ENCODE assay signal across 8 cellular contexts in the genomic region with DNA sequence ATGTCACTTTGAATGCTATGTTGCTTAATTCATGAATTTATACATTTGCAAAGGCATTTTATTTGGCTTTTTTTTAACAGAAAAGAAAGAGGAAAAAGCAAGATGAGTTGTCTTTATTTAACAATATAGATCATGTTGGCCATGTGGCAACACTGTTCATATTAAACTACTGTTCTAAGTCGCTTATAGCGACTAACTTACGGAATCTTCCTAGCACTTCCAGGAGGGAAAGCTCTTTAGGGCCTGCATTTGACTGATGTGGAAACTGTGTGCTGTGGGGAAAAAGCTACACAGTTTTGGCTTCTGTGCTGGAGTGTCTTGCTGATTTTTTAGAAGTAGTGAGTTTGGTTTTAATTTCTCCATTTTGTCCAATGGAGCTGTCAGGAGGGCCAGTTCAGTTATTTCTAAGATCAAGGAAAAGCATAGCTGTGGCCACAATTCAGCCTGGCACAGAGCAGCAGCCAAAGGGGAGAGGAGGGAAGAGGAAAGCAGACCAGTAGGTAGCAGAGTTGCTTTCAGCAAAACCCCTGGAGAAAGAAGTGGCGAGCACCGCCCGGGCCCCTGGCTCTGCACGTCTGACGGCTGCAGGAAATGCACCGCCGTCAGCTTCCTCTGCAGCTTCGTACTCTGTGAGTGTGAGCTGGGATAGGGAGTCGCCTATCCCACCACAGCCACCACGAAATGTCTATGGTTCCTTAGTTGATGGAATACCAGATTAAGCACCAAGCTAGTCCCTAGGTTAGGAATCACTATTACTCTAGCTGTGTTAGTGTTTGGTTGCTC.
DNase-seq lines count a peak whose midpoint lies in the region; ATAC-seq and TF ChIP-seq lines count a peak whose summit lies in the region.

No MANE protein-coding gene starts in this region.

- TF ChIP-seq CTCF in hepatocyte (IDR thresholded peaks at IDR 0.05; ENCODE audit: poor library complexity) = no peak
- TF ChIP-seq CTCF in neural progenitor cell (IDR thresholded peaks at IDR 0.05) = no peak

- peaks cover 16% of the 10 kb centered on the region for H3K4me1 Mint-ChIP-seq in activated CD4-positive, alpha-beta T cell treated with anti-CD3 and anti-CD28 coated beads, Interleukin-2, amount 10 ng/mL, durations not matched to agents 24 days and 14 days
- peaks cover 2% of the 10 kb centered on the region for H3K4me1 Mint-ChIP-seq in neural progenitor cell

- H3K27ac ChIP-seq in hepatocyte = peak overlapping the region; percentile 35
- H3K27ac ChIP-seq in aorta (ENCODE audit: low read depth in 1 of 2, low read length in 2 of 2) = no peak overlapping the region
- H3K27ac ChIP-seq in neural progenitor cell = no peak overlapping the region

- DNase-seq in stimulated activated CD4-positive, alpha-beta T cell treated with anti-CD3 and anti-CD28 coated beads, Interleukin-2, amount 100 ng/mL, for 24 hours = peak; percentile 19 to 20
- no peak for DNase-seq in stimulated activated CD4-positive, alpha-beta T cell treated with anti-CD3 and anti-CD28 coated beads, Interleukin-2, amount 100 ng/mL, for 48 hours
- DNase-seq in activated CD4-positive, alpha-beta T cell treated with anti-CD3 and anti-CD28 coated beads, Interleukin-2, amount 10 ng/mL, durations not matched to agents 24 days and 14 days = peak; percentile 64
- DNase-seq in hepatocyte (ENCODE audit: low spot score) = no peak
- DNase-seq in aorta = peak in 1 of 2 donors; percentile 65
- DNase-seq in neural progenitor cell (ENCODE audit: low spot score) = no peak
- no peak for DNase-seq in posterior cingulate gyrus
- DNase-seq in DMS114 treated with DMSO at 0.1 percent for 48 hours (lab: John Stamatoyannopoulos, UW; ENCODE audit: unreplicated experiment) = no peak

- H3K36me3 ChIP-seq in hepatocyte (replicated peaks; ENCODE audit: insufficient read depth, low read depth) = no peaks in the 10 kb centered on the region
- H3K36me3 ChIP-seq in aorta (ENCODE audit: control insufficient read depth in 1 of 2, insufficient read depth in 2 of 2, low read length in 1 of 2) = peaks cover 0 to 3% of the 10 kb centered on the region in 2 donors
- H3K36me3 ChIP-seq in neural progenitor cell = no peaks in the 10 kb centered on the region

- H2AFZ ChIP-seq in hepatocyte (no peak overlapping the region), neural progenitor cell (replicated peaks) (no peak overlapping the region)

- H3K4me3 ChIP-seq in hepatocyte (no peak overlapping the region), aorta (ENCODE audit: low read length in 2 of 2) (no peak overlapping the region), neural progenitor cell (no peak overlapping the region)

- no peaks in the 10 kb centered on the region for H3F3A ChIP-seq in neural progenitor cell (ENCODE audit: low read depth)

- H3K27ac Mint-ChIP-seq in activated CD4-positive, alpha-beta T cell treated with anti-CD3 and anti-CD28 coated beads, Interleukin-2, amount 10 ng/mL, durations not matched to agents 24 days and 14 days = no peak overlapping the region
- no peak overlapping the region for H3K27ac Mint-ChIP-seq in neural progenitor cell

- no peaks in the 10 kb centered on the region for H3K9me3 Mint-ChIP-seq in activated CD4-positive, alpha-beta T cell treated with anti-CD3 and anti-CD28 coated beads, Interleukin-2, amount 10 ng/mL, durations not matched to agents 24 days and 14 days
- H3K9me3 Mint-ChIP-seq in neural progenitor cell = no peaks in the 10 kb centered on the region

- no peaks in the 10 kb centered on the region for H4K20me1 ChIP-seq in hepatocyte (ENCODE audit: insufficient read depth, poor library complexity, severe bottlenecking)
- H4K20me1 ChIP-seq in neural progenitor cell (ENCODE audit: low read depth) = no peaks in the 10 kb centered on the region

- H3K27me3 Mint-ChIP-seq in activated CD4-positive, alpha-beta T cell treated with anti-CD3 and anti-CD28 coated beads, Interleukin-2, amount 10 ng/mL, durations not matched to agents 24 days and 14 days = peaks cover 48% of the 10 kb centered on the region
- peaks cover 2% of the 10 kb centered on the region for H3K27me3 Mint-ChIP-seq in neural progenitor cell (ENCODE audit: insufficient read depth, low read depth)

- H3K9me3 ChIP-seq in hepatocyte (ENCODE audit: low read depth) = no peaks in the 10 kb centered on the region
- H3K9me3 ChIP-seq in aorta (ENCODE audit: control insufficient read depth, low read length) = no peaks in the 10 kb centered on the region
- H3K9me3 ChIP-seq in neural progenitor cell (ENCODE audit: low read depth) = no peaks in the 10 kb centered on the region

- H3K4me1 ChIP-seq in hepatocyte (ENCODE audit: insufficient read depth) (peaks cover 17% of the 10 kb centered on the region), aorta (ENCODE audit: control insufficient read depth in 1 of 2, insufficient read depth in 2 of 2, low read length in 2 of 2) (no peaks in the 10 kb centered on the region), neural progenitor cell (no peaks in the 10 kb centered on the region)

- H3K27me3 ChIP-seq in hepatocyte = no peaks in the 10 kb centered on the region
- no peaks in the 10 kb centered on the region for H3K27me3 ChIP-seq in aorta (ENCODE audit: control insufficient read depth in 1 of 2, insufficient read depth in 2 of 2, low read length in 1 of 2)
- no peaks in the 10 kb centered on the region for H3K27me3 ChIP-seq in neural progenitor cell

- WGBS in hepatocyte (ENCODE audit: low lambda C conversion rate, missing lambda C conversion rate) = 90% methylated on average over 13 of the region's 13 CpGs
- WGBS in aorta, 2 donors = 82% methylated on average over 13 of the region's 13 CpGs

- peak overlapping the region; percentile 30 for H3K4me3 Mint-ChIP-seq in activated CD4-positive, alpha-beta T cell treated with anti-CD3 and anti-CD28 coated beads, Interleukin-2, amount 10 ng/mL, durations not matched to agents 24 days and 14 days
- no peak overlapping the region for H3K4me3 Mint-ChIP-seq in neural progenitor cell

- no peaks in the 10 kb centered on the region for H3K9me2 ChIP-seq in hepatocyte (replicated peaks; ENCODE audit: insufficient read depth)

- H3K79me2 ChIP-seq in hepatocyte = peaks cover 4% of the 10 kb centered on the region
- no peaks in the 10 kb centered on the region for H3K79me2 ChIP-seq in neural progenitor cell (ENCODE audit: low read depth)

- H3K9ac ChIP-seq in neural progenitor cell = no peak overlapping the region

- H3K4me2 ChIP-seq in hepatocyte (no peak overlapping the region), neural progenitor cell (no peak overlapping the region)

- no peaks in the 10 kb centered on the region for H3K36me3 Mint-ChIP-seq in activated CD4-positive, alpha-beta T cell treated with anti-CD3 and anti-CD28 coated beads, Interleukin-2, amount 10 ng/mL, durations not matched to agents 24 days and 14 days (ENCODE audit: low read depth)
- no peaks in the 10 kb centered on the region for H3K36me3 Mint-ChIP-seq in neural progenitor cell

- intact Hi-C loops in activated CD4-positive, alpha-beta T cell treated with anti-CD3 and anti-CD28 coated beads, Interleukin-2, amount 10 ng/mL, durations not matched to agents 24 days and 14 days (cut with micrococcal nuclease) = no loop called here
- intact Hi-C loops in aorta (cut with DNase I) = loop anchor here in 1 of 2 donors (2.0 to 5.0 kb wide), 2 partner anchors 20 to 45 kb away; no protein-coding TSS in a partner anchor
- intact Hi-C loops in posterior cingulate gyrus (cut with DNase I) = no loop called here

- peak; percentile 49 for ATAC-seq in aorta (ENCODE audit: low FRiP score)

Comparison
In these comparisons a context has a peak if more than half of its experiments do, and no peak if none do; other contexts are left out.
1. DNase-seq: peak in stimulated activated CD4-positive, alpha-beta T cell treated with anti-CD3 and anti-CD28 coated beads, Interleukin-2, amount 100 ng/mL, for 24 hours (2 of 2) and activated CD4-positive, alpha-beta T cell treated with anti-CD3 and anti-CD28 coated beads, Interleukin-2, amount 10 ng/mL, durations not matched to agents 24 days and 14 days (single experiment); none in stimulated activated CD4-positive, alpha-beta T cell treated with anti-CD3 and anti-CD28 coated beads, Interleukin-2, amount 100 ng/mL, for 48 hours (0 of 2), hepatocyte (single experiment), neural progenitor cell (single experiment), posterior cingulate gyrus (0 of 10) and DMS114 treated with DMSO at 0.1 percent for 48 hours (single experiment).